7 cellular contexts compared by ENCODE assay signal in genomic region chr9:113233146-113233545, GRCh38. TPM values are rescaled to one million over a fixed set of nuclear protein-coding genes. Genes with fewer than 3 reads are reported as not detected.
DNase-seq lines count a peak whose midpoint lies in the region; ATAC-seq and TF ChIP-seq lines count a peak whose summit lies in the region.

No MANE protein-coding gene starts in this region.

- H3K36me3 Mint-ChIP-seq in chondrocyte (ENCODE audit: low read depth): no peaks in the 10 kb centered on the region

- H3K27me3 Mint-ChIP-seq in chondrocyte (ENCODE audit: low read depth): no peaks in the 10 kb centered on the region

- ATAC-seq in GM21423 (IDR thresholded peaks at IDR 0.05; ENCODE audit: unreplicated experiment) (peak; percentile 33), HG03460 (IDR thresholded peaks at IDR 0.05; ENCODE audit: unreplicated experiment) (peak; percentile 27), sciatic nerve (peak; percentile 46)

- no peak for TF ChIP-seq CTCF in chondrocyte (IDR thresholded peaks at IDR 0.05)

- no peaks in the 10 kb centered on the region for H3K9me3 Mint-ChIP-seq in chondrocyte (ENCODE audit: low read depth)

- no peak overlapping the region for H3K4me3 Mint-ChIP-seq in chondrocyte (ENCODE audit: unreplicated experiment)

- H3K4me1 Mint-ChIP-seq in chondrocyte (ENCODE audit: low read depth): peaks cover 25% of the 10 kb centered on the region

- intact Hi-C loops in sciatic nerve (cut with DNase I): no loop called here

- DNase-seq in chondrocyte (ENCODE audit: low spot score) (no peak), sciatic nerve (ENCODE audit: low spot score) (no peak), D341Med (ENCODE audit: low spot score) (no peak), COR-L47 (lab: John Stamatoyannopoulos, UW) (no peak)
- DNase-seq in stimulated activated CD4-positive, alpha-beta T cell treated with anti-CD3 and anti-CD28 coated beads, Interleukin-2, amount 100 ng/mL, for 48 hours: no peak

- H3K27ac Mint-ChIP-seq in chondrocyte (ENCODE audit: unreplicated experiment): peak overlapping the region; percentile 75

RNA-seq across cellular contexts. Expression of gene SLC31A1, which starts 11.8 kb away (rescaled TPM):
- total RNA-seq in chondrocyte (30.9 to 39.6 TPM (median 38.6 TPM) in 3 replicates), sciatic nerve (13.2 TPM)

RNA-seq across cellular contexts. Expression of gene FKBP15, which starts 12.1 kb away (rescaled TPM):
- 26.0 to 33.6 TPM (median 27.6 TPM) in 3 replicates for total RNA-seq in chondrocyte
- 36.4 TPM for total RNA-seq in sciatic nerve

RNA-seq across cellular contexts. Expression of gene CDC26, which starts 42.2 kb away (rescaled TPM):
- total RNA-seq in chondrocyte (18.8 to 25.4 TPM (median 20.1 TPM) in 3 replicates), sciatic nerve (28.2 TPM)

RNA-seq across cellular contexts. Expression of gene PRPF4, which starts 42.3 kb away (rescaled TPM):
- total RNA-seq in chondrocyte (18.2 to 23.7 TPM (median 20.8 TPM) in 3 replicates), sciatic nerve (16.3 TPM)
